ENCODE assay signal across 15 cellular contexts in genomic region chr17:50209133-50209471, GRCh38. TPM values are rescaled to one million over a fixed set of nuclear protein-coding genes. Genes with fewer than 3 reads are reported as not detected.
A peak's percentile ranks its signal among the peaks of the same experiment; 100 is the strongest.
DNase-seq lines count a peak whose midpoint lies in the region; ATAC-seq and TF ChIP-seq lines count a peak whose summit lies in the region.
"Had no signal": no experiment of that assay in that cellular context is flagged by ENCODE, and none has a peak within 500 bp of the region (broad histone marks: within the 10 kb centered on the region; RNA-seq: fewer than 3 reads in every experiment).

No MANE protein-coding gene starts in this region.

- H3K4me3 ChIP-seq in AG04450 (ENCODE audit: low read depth, low read length) = no peak overlapping the region
- no peak overlapping the region for H3K4me3 ChIP-seq in SK-N-MC
- no peak overlapping the region for H3K4me3 ChIP-seq in right cardiac atrium (ENCODE audit: low read length)
- H3K4me3 ChIP-seq in sigmoid colon = no peak overlapping the region
- H3K4me3 ChIP-seq: body of pancreas had no signal

- H3K36me3 ChIP-seq in SK-N-MC (ENCODE audit: insufficient read depth, low read length) (no peaks in the 10 kb centered on the region), sigmoid colon (no peaks in the 10 kb centered on the region)

- no peak overlapping the region for H3K9ac ChIP-seq in SK-N-MC (ENCODE audit: insufficient read length)

- 79% methylated on average over 6 of the region's 6 CpGs for WGBS in right cardiac atrium
- WGBS in sigmoid colon, 2 donors = 79 to 83% methylated on average over 6 of the region's 6 CpGs

- no peak for TF ChIP-seq POLR2A in sigmoid colon (IDR thresholded peaks at IDR 0.05)

- DNase-seq in AG04450 (ENCODE audit: low read depth, low spot score) (no peak), SK-N-MC (ENCODE audit: low read depth, low spot score) (no peak), right cardiac atrium (no peak), sigmoid colon (no peak), activated gamma-delta T cell (lab: John Stamatoyannopoulos, UW) (no peak)
- DNase-seq: activated CD4-positive, alpha-beta T cell treated with anti-CD3 and anti-CD28 coated beads, Interleukin-2, amount 10 ng/mL, durations not matched to agents 24 days and 14 days; activated T-cell treated with anti-CD3 and anti-CD28 coated beads, Interleukin-2, amount 50 U/mL, for 72 hours; DND-41; midbrain; NCI-H2171 had no signal

- TF ChIP-seq CTCF in AG04450 (IDR thresholded peaks at IDR 0.05; ENCODE audit: low read depth, low read length) (no peak), sigmoid colon (IDR thresholded peaks at IDR 0.05) (no peak)

- CTCF ChIA-PET in AG04450 (lab: Charles Lee) = interaction anchor here (0.7 to 2.1 kb wide), 3 partner anchors 9 to 47 kb away, joined by 3 to 5 read pairs (median 5); no protein-coding TSS in a partner anchor

- no peak for TF ChIP-seq EP300 in sigmoid colon (IDR thresholded peaks at IDR 0.05)

- no peak for ATAC-seq in right cardiac atrium
- no peak for ATAC-seq in GM21515 (IDR thresholded peaks at IDR 0.05; ENCODE audit: unreplicated experiment)
- no peak for ATAC-seq in GM21737 (IDR thresholded peaks at IDR 0.05; ENCODE audit: unreplicated experiment)
- ATAC-seq in esophagus mucosa = no peak
- ATAC-seq: activated T-cell treated with anti-CD3 and anti-CD28 coated beads, Interleukin-2, amount 50 U/mL, for 72 hours had no signal

- intact Hi-C loops in right cardiac atrium (cut with DNase I) (no loop called here), sigmoid colon (cut with DNase I) (no loop called here)

- H3K27me3 ChIP-seq in AG04450 (ENCODE audit: control insufficient read depth, insufficient read depth, low read length) (no peaks in the 10 kb centered on the region), right cardiac atrium (ENCODE audit: control insufficient read depth, insufficient read depth) (no peaks in the 10 kb centered on the region), sigmoid colon (no peaks in the 10 kb centered on the region)

- peaks cover 2% of the 10 kb centered on the region for H3K4me1 ChIP-seq in right cardiac atrium (ENCODE audit: control insufficient read depth, insufficient read depth, low read length)
- H3K4me1 ChIP-seq in sigmoid colon = peaks cover 0 to 96% (median 86%) of the 10 kb centered on the region in 4 donors
- H3K4me1 ChIP-seq: body of pancreas had no signal

- POLR2A ChIA-PET in AG04450 (lab: Yijun Ruan, JAX) = interaction anchor here (0.6 to 14.8 kb wide), 13 partner anchors 5 to 80 kb away, joined by 3 to 726 read pairs (median 13); partner anchors contain the start of genes COL1A1 and TMEM92

- H3K27ac ChIP-seq in AG04450 (ENCODE audit: low read depth, low read length) = peak overlapping the region; percentile 100
- 0 out of 2 replicates have a peak overlapping the region, but pooled peaks have one; percentile 32 for H3K27ac ChIP-seq in SK-N-MC
- H3K27ac ChIP-seq in right cardiac atrium (ENCODE audit: low read length) = peak overlapping the region; percentile 16
- peak overlapping the region; percentile 89 to 99 (median 96) for H3K27ac ChIP-seq in sigmoid colon

- H3K9me3 ChIP-seq in AG04450 (ENCODE audit: control insufficient read depth, insufficient read depth, low read length) = no peaks in the 10 kb centered on the region
- no peaks in the 10 kb centered on the region for H3K9me3 ChIP-seq in SK-N-MC (ENCODE audit: low read depth, low read length)
- H3K9me3 ChIP-seq in right cardiac atrium (ENCODE audit: control insufficient read depth, low read length) = no peaks in the 10 kb centered on the region
- no peaks in the 10 kb centered on the region for H3K9me3 ChIP-seq in sigmoid colon
- H3K9me3 ChIP-seq: body of pancreas had no signal

RNA-seq across cellular contexts. Expression of gene COL1A1, which starts 7.7 kb away (rescaled TPM):
- polyA plus RNA-seq in AG04450 (2011; rRNA removed) (1,356 and 3,120 TPM in 2 replicates), right cardiac atrium (24.8 TPM), sigmoid colon (10 to 100 TPM in 2 of 3 donors, 1 to 10 TPM in 1; 7.8 to 96.7 (median 10.2) TPM)
- 2,155 and 4,267 TPM in 2 replicates for polyA minus RNA-seq in AG04450 (2011; rRNA and poly(A)+ RNA removed)
- total RNA-seq in right cardiac atrium (100 to 1,000 TPM in 1 of 4 donors, 10 to 100 TPM in 3; 58.4 to 138 (median 74.3) TPM), sigmoid colon (100 to 1,000 TPM in 1 of 4 donors, 10 to 100 TPM in 3; 43.6 to 459 (median 71.4) TPM), esophagus mucosa (42.7 TPM)

RNA-seq across cellular contexts. Expression of gene SGCA, which starts 43.3 kb away (rescaled TPM):
- polyA plus RNA-seq in AG04450 (2011; rRNA removed) = 0.16 and 0.21 TPM in 2 replicates
- polyA minus RNA-seq in AG04450 (2011; rRNA and poly(A)+ RNA removed) = not detected in 2 replicates
- total RNA-seq in right cardiac atrium = 100 to 1,000 TPM; 127 to 150 (median 133) TPM
- polyA plus RNA-seq in right cardiac atrium = 156 TPM
- 10 to 100 TPM; 27.3 to 80.1 (median 56.1) TPM for total RNA-seq in sigmoid colon
- polyA plus RNA-seq in sigmoid colon = 1 to 10 TPM; 2.5 to 7.2 (median 4.6) TPM
- total RNA-seq in esophagus mucosa = 0.64 TPM
- total RNA-seq: endothelial cell of umbilical vein had no signal
- polyA plus RNA-seq: endothelial cell of umbilical vein had no signal

RNA-seq across cellular contexts. Expression of gene PPP1R9B, which starts 58.6 kb away (rescaled TPM):
- polyA plus RNA-seq in AG04450 (2011; rRNA removed) = 17.6 and 18.2 TPM in 2 replicates
- polyA minus RNA-seq in AG04450 (2011; rRNA and poly(A)+ RNA removed) = 35.7 and 42.5 TPM in 2 replicates
- total RNA-seq in right cardiac atrium = 10 to 100 TPM; 33.2 to 40.7 (median 36.1) TPM
- 26.5 TPM for polyA plus RNA-seq in right cardiac atrium
- 10 to 100 TPM; 15.3 to 18.8 (median 16.8) TPM for total RNA-seq in sigmoid colon
- 10 to 100 TPM in 2 of 3 donors, 1 to 10 TPM in 1; 9.0 to 38.7 (median 10.9) TPM for polyA plus RNA-seq in sigmoid colon
- total RNA-seq in esophagus mucosa = 26.3 TPM

Comparison
In these comparisons a context has a peak if more than half of its experiments do, and no peak if none do; other contexts are left out.
1. H3K27ac ChIP-seq: peak in every context shown above with its lines; median percentile 100 in AG04450; 96 in sigmoid colon; 32 in SK-N-MC; 16 in right cardiac atrium.
2. RNA of gene SGCA, which starts 43.3 kb away (total RNA-seq): 127 to 150 TPM in right cardiac atrium and 27.3 to 80.1 TPM in sigmoid colon; 0.64 TPM in esophagus mucosa (single experiment); every median in the first group is over 10 times any median in the second.